1 cellular context compared by ENCODE assay signal in the genomic region with DNA sequence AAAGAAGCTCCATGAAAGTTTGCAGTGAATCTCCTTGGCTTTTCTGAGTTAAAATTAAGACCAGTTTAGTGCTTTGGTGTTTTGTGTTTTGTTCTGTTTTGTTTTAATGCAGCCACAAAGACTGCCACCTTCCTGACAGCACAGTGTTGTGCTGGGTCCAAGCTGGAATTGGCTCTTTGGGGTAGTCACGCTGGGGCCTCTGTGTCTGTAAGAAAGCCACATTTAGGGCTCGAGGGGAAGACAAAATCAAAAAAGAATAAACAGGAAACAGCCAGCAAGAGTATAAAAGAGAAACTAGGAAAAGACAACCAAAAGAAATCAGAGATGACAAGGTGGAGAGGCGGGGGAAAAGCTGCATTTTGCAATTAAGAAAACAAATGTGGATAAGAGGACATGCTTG.
TF ChIP-seq lines count a peak whose summit lies in the region.

No MANE protein-coding gene starts in this region.

TF ChIP-seq in WTC11, 78 proteins besides CTCF, POLR2A, EP300 and RAD21 (continued from another document):
- TF ChIP-seq USF2 (CRISPR knock-in tag; IDR thresholded peaks at IDR 0.05) (no peak), TP53 (CRISPR knock-in tag; IDR thresholded peaks at IDR 0.05) (no peak), FOXP1 (CRISPR knock-in tag; IDR thresholded peaks at IDR 0.05; ENCODE audit: borderline replicate concordance) (no peak), GABPB1 (CRISPR knock-in tag; IDR thresholded peaks at IDR 0.05) (no peak), ATF1 (CRISPR knock-in tag; IDR thresholded peaks at IDR 0.05) (no peak)
- TF ChIP-seq, protein P1, sequence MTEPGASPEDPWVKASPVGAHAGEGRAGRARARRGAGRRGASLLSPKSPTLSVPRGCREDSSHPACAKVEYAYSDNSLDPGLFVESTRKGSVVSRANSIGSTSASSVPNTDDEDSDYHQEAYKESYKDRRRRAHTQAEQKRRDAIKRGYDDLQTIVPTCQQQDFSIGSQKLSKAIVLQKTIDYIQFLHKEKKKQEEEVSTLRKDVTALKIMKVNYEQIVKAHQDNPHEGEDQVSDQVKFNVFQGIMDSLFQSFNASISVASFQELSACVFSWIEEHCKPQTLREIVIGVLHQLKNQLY (CRISPR knock-in tag; IDR thresholded peaks at IDR 0.05), result no peak
TF ChIP-seq in WTC11: peak in this region for 0.
